8 cellular contexts compared by ENCODE assay signal in the genomic region with DNA sequence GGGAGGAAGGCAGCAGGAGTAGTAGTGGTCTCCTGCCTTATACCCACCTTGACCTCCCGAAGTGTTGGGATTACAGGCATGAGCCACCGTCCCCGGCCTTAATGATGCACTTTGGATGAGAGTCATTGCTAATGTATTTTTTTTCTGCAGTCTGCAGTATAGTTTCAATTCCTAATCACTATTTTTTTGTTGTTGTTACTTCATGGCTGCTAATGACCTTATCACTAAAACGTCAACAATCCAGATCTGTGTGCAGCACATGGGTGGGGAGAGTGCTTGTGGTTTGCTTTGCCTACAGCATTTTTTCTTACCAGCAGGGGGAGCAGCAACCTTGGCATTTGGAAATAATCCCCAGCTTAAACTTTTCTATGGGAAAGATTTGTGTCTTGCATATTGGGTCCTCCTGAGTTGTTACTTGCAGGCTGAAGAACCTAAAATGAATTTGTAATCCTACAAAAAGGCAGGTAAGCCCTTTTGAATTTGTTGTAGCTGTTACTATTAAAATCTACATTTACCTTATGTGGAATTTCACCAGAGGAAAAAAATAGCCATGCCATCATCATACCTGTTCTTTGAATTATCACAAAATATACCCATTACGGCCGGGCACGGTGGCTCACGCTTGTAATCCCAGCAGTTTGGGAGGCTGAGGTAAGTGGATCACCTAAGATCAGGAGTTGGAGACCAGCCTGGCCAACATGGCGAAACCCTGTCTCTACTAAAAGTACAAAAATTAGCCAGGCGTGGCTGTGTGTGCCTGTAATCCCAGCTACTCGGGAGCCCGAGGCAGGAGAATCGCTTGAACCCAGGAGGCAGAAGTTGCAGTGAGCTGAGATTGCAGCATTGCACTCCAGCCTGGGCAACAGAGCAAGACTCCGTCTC. TPM values are rescaled to one million over a fixed set of nuclear protein-coding genes. Genes with fewer than 3 reads are reported as not detected.
A peak's percentile ranks its signal among the peaks of the same experiment; 100 is the strongest.
DNase-seq lines count a peak whose midpoint lies in the region; ATAC-seq, FAIRE-seq and TF ChIP-seq lines count a peak whose summit lies in the region.

No MANE protein-coding gene starts in this region.

- H3K4me3 ChIP-seq in GM12878, result no peak overlapping the region

- no peak overlapping the region for H3K4me2 ChIP-seq in H9 (ENCODE audit: insufficient read depth, insufficient read length, low read length)
- H3K4me2 ChIP-seq in GM12878 (ENCODE audit: control insufficient read depth, insufficient read depth), result no peak overlapping the region

- no peak overlapping the region for H3K23ac ChIP-seq in H9 (ENCODE audit: insufficient read length, low read depth, low read length)

- no peaks in the 10 kb centered on the region; a peak in 1 of 4 replicates for H3K4me1 Mint-ChIP-seq in H9

- RAD21 ChIA-PET in GM12878 (lab: Charles Lee; ENCODE audit: unreplicated experiment), result interaction anchor here (0.9 to 4.7 kb wide), 26 partner anchors 19 to 594 kb away, joined by 3 to 159 read pairs (median 6); a partner anchor contains a TSS

- no CpG with 5 or more reads among the region's 14 CpGs for WGBS in H9 (ENCODE audit: extremely low coverage, insufficient read length, low lambda C conversion rate)
- WGBS in GM12878 (ENCODE audit: insufficient coverage, insufficient replicate concordance, low lambda C conversion rate, missing lambda C conversion rate), result 60% methylated on average over 14 of the region's 14 CpGs

- in situ Hi-C loops in GM12878 (cut with MboI), result loop anchor here (5.0 kb wide), 2 partner anchors 103 to 163 kb away; no protein-coding TSS in a partner anchor

- H3K56ac ChIP-seq in H9 (ENCODE audit: insufficient read length, low read depth, low read length), result no peak overlapping the region

- H3K9me3 Mint-ChIP-seq in H9, result no peaks in the 10 kb centered on the region; a peak in 1 of 5 replicates

- H3K4ac ChIP-seq in H9 (ENCODE audit: low read depth, low read length), result no peak overlapping the region

- no peaks in the 10 kb centered on the region for H3K9me3 ChIP-seq in H9 (ENCODE audit: control insufficient read depth, low read depth, low read length)
- no peaks in the 10 kb centered on the region for H3K9me3 ChIP-seq in GM12878 (replicated peaks; ENCODE audit: control insufficient read depth, insufficient read depth, low read length)

- H3K14ac ChIP-seq in H9 (ENCODE audit: insufficient read depth, low read length), result no peak overlapping the region

- no peak overlapping the region for H3K27ac ChIP-seq in H9 (ENCODE audit: insufficient read length, low read depth, low read length)
- no peak overlapping the region for H3K27ac ChIP-seq in GM12878 (ENCODE audit: control insufficient read depth, insufficient read depth)

- H2BK20ac ChIP-seq in H9 (ENCODE audit: low read depth, low read length, poor library complexity, severe bottlenecking), result no peak overlapping the region

- H4K91ac ChIP-seq in H9 (ENCODE audit: insufficient read length, low read depth, low read length), result no peak overlapping the region

- no peaks in the 10 kb centered on the region for H3K36me3 ChIP-seq in GM12878 (ENCODE audit: control insufficient read depth in 2 of 2, insufficient read depth in 2 of 2, low read length in 1 of 2)

- peak; percentile 92 for ATAC-seq in GM12878

- FAIRE-seq in TTC549 (lab: Jason Lieb, UNC) (peak; percentile 52), GM12878 (lab: Jason Lieb, UNC) (peak; percentile 88)

- H4K20me1 ChIP-seq in H9 (ENCODE audit: control insufficient read depth, insufficient read depth, insufficient read length), result no peaks in the 10 kb centered on the region
- no peaks in the 10 kb centered on the region for H4K20me1 ChIP-seq in GM12878 (ENCODE audit: control insufficient read depth, insufficient read depth)

- intact Hi-C loops in GM12878 (cut with micrococcal nuclease; ENCODE audit: unreplicated experiment), result loop anchor here (1.0 to 10.0 kb wide), 6 partner anchors 68 to 596 kb away; a partner anchor contains a TSS

- no peak for TF ChIP-seq EP300 in GM12878 (IDR thresholded peaks at IDR 0.05; ENCODE audit: borderline replicate concordance in 1 of 2, control insufficient read depth in 1 of 2, low read depth in 2 of 2, low read length in 2 of 2)

- CTCF ChIA-PET in GM12878 (lab: Yijun Ruan, JAX), result interaction anchor here (0.6 to 11.1 kb wide), 42 partner anchors 9 to 521 kb away, joined by 3 to 244 read pairs (median 4); a partner anchor contains a TSS

- H2BK120ac ChIP-seq in H9 (ENCODE audit: low read depth, low read length, poor library complexity, severe bottlenecking), result no peak overlapping the region

- H3T11ph ChIP-seq in H9 (ENCODE audit: low read length), result no peak overlapping the region

- H3K4me3 Mint-ChIP-seq in H9, result no peak overlapping the region

- no peaks in the 10 kb centered on the region for H3K79me1 ChIP-seq in H9 (ENCODE audit: insufficient read depth, low read depth, low read length, poor library complexity, severe bottlenecking)

- no peak overlapping the region for H2BK12ac ChIP-seq in H9 (ENCODE audit: insufficient read length, low read depth, low read length)

- no peak overlapping the region for H4K8ac ChIP-seq in H9 (replicated peaks; ENCODE audit: insufficient read length, low read depth, low read length)

- H3K79me2 ChIP-seq in H9 (ENCODE audit: insufficient read depth, low read length) (no peaks in the 10 kb centered on the region), GM12878 (ENCODE audit: control insufficient read depth, insufficient read depth, low read length) (no peaks in the 10 kb centered on the region)

- no peak overlapping the region for H2BK5ac ChIP-seq in H9 (ENCODE audit: insufficient read length, low read length)

- no TSS peak for BruUV-seq in GM12878 (replicated peaks; lab: Mats Ljungman, UMichigan)

- no peaks in the 10 kb centered on the region for H3K23me2 ChIP-seq in H9 (ENCODE audit: insufficient read length, low read depth, low read length, poor library complexity, severe bottlenecking)

- no peaks in the 10 kb centered on the region for H3K27me3 Mint-ChIP-seq in H9 (ENCODE audit: low read depth)

- H2AK5ac ChIP-seq in H9 (ENCODE audit: insufficient read length, low read length), result no peak overlapping the region

- POLR2A ChIA-PET in GM12878 (lab: Charles Lee), result interaction anchor here (0.6 to 1.6 kb wide), 8 partner anchors 17 to 350 kb away, joined by 3 to 10 read pairs (median 3); a partner anchor contains a TSS

- DNase-seq in GM04503 (ENCODE audit: low read depth) (peak; percentile 6), H9 (peak; percentile 64), NCI-H1105 (lab: John Stamatoyannopoulos, UW) (peak; percentile 27), GM12878 (ENCODE audit: low read depth, low spot score) (peak; percentile 40), iPS-NIHi11 (ENCODE audit: low spot score) (peak; percentile 72), GOT3 (lab: John Stamatoyannopoulos, UW) (no peak)
- DNase-seq in stimulated activated CD4-positive, alpha-beta T cell treated with anti-CD3 and anti-CD28 coated beads, Interleukin-1b, Interleukin-23, amount 100 ng/mL, for 1 hour (ENCODE audit: low read depth in 2 of 2), result peak; percentile 63

- TF ChIP-seq CTCF in H9 (conservative IDR thresholded peaks at IDR 0.05) (peak; percentile 91), GM12878 (IDR thresholded peaks at IDR 0.05 in 2 of 3, conservative IDR thresholded peaks at IDR 0.05 in 1 of 3; ENCODE audit: control insufficient read depth in 2 of 3, extremely low read depth in 1 of 3, insufficient read depth in 1 of 3, low read depth in 3 of 3, low read length in 3 of 3) (peak; percentile 73 to 91 (median 90))

- H2AFZ ChIP-seq in H9 (ENCODE audit: low read length) (no peak overlapping the region), GM12878 (ENCODE audit: control insufficient read depth, low read depth, low read length) (no peak overlapping the region)

- H3K27me3 ChIP-seq in H9 (ENCODE audit: insufficient read depth, low read length), result no peaks in the 10 kb centered on the region
- H3K27me3 ChIP-seq in GM12878 (replicated peaks in 1 of 2; ENCODE audit: control insufficient read depth in 2 of 2, insufficient read depth in 2 of 2, low read length in 1 of 2), result no peaks in the 10 kb centered on the region

- no peaks in the 10 kb centered on the region for H3K4me1 ChIP-seq in H9 (ENCODE audit: insufficient read depth, low read length)
- H3K4me1 ChIP-seq in GM12878 (ENCODE audit: control insufficient read depth, insufficient read depth, low read length), result no peaks in the 10 kb centered on the region

- TF ChIP-seq POLR2A in GM12878 (IDR thresholded peaks at IDR 0.05; ENCODE audit: low read depth, low read length), result no peak

- H3K18ac ChIP-seq in H9 (ENCODE audit: insufficient read length, low read depth, low read length), result no peak overlapping the region

- no peak overlapping the region for H2BK15ac ChIP-seq in H9 (ENCODE audit: low read depth, low read length)

- no peak overlapping the region for H4K5ac ChIP-seq in H9 (ENCODE audit: insufficient read length, low read depth, low read length)

- SMC1A ChIA-PET in GM12878 (lab: Charles Lee; ENCODE audit: uncharacterized antibody, unreplicated experiment), result interaction anchor here (0.7 to 4.4 kb wide), 47 partner anchors 9 to 570 kb away, joined by 3 to 138 read pairs (median 5); a partner anchor contains a TSS

- H3K9ac ChIP-seq in H9 (ENCODE audit: extremely low read depth, insufficient read length, low read length) (no peak overlapping the region), GM12878 (ENCODE audit: control insufficient read depth, insufficient read depth, low read length) (no peak overlapping the region)

- peak; percentile 99 for TF ChIP-seq RAD21 in GM12878 (IDR thresholded peaks at IDR 0.05; ENCODE audit: insufficient read depth, low read depth, low read length)

- H3K27ac Mint-ChIP-seq in H9, result no peak overlapping the region

- no peaks in the 10 kb centered on the region for H3K36me3 Mint-ChIP-seq in H9 (ENCODE audit: insufficient read depth in 1 of 3, low read depth in 3 of 3)

RNA-seq across cellular contexts. Expression of a gene that starts 6.3 kb away (rescaled TPM):
- total RNA-seq in H9 (2021) (10.7 and 10.8 TPM in 2 replicates), GM12878 (2014; rRNA removed) (9.3 and 11.7 TPM in 2 replicates), GM12878 (2014; rRNA removed; fragmentation: Illumina TruSeq; extraction: Trizol) (15.8 and 20.7 TPM in 2 replicates), GM12878 (2021) (11.0 and 12.3 TPM in 2 replicates)
- total RNA-seq in GM12878 (2013; cell fraction: nucleolus; rRNA removed), result 20.0 and 22.5 TPM in 2 replicates
- polyA plus RNA-seq in GM12878 (2011; ENCODE audit: low read depth), result 7.3 TPM
- polyA plus RNA-seq in GM12878 (2011; rRNA removed) (22.6 and 36.0 TPM in 2 replicates), GM12878 (2014; fragmentation: Illumina TruSeq; extraction: Trizol) (22.7 and 28.8 TPM in 2 replicates), GM12878 (2014; fragmentation: Nextera tagmentation; extraction: Ambion mirVana) (10 to 100 TPM; 42.6 to 47.7 TPM), GM12878 (2014; rRNA removed) (11.3 and 18.1 TPM in 2 replicates), GM12878 (2016; fragmentation: Nextera tagmentation; extraction: Ambion mirVana) (10 to 100 TPM; 30.2 to 35.1 TPM)
- polyA plus RNA-seq in GM12878 (2011; cell fraction: cytosol; rRNA removed), result 6.9 and 9.2 TPM in 2 replicates
- polyA plus RNA-seq in GM12878 (2011; cell fraction: nucleus; rRNA removed), result 8.2 and 9.0 TPM in 2 replicates
- polyA plus RNA-seq in GM12878 (2012), result 13.4 and 15.7 TPM in 2 replicates
- polyA minus RNA-seq in GM12878 (2011; rRNA and poly(A)+ RNA removed), result 7.9 and 11.0 TPM in 2 replicates
- 4.1 and 4.7 TPM in 2 replicates for polyA minus RNA-seq in GM12878 (2011; cell fraction: cytosol; rRNA and poly(A)+ RNA removed)
- polyA minus RNA-seq in GM12878 (2011; cell fraction: nucleus; rRNA and poly(A)+ RNA removed), result 5.6 and 6.8 TPM in 2 replicates

RNA-seq across cellular contexts. Expression of a gene that starts 17.1 kb away (rescaled TPM):
- total RNA-seq in H9 (2021), result not detected in 2 replicates
- not detected in 2 replicates for total RNA-seq in GM12878 (2013; cell fraction: nucleolus; rRNA removed)
- not detected in 2 replicates for total RNA-seq in GM12878 (2014; rRNA removed)
- not detected in 2 replicates for total RNA-seq in GM12878 (2014; rRNA removed; fragmentation: Illumina TruSeq; extraction: Trizol)
- not detected in 2 replicates for total RNA-seq in GM12878 (2021)
- not detected for polyA plus RNA-seq in GM12878 (2011; ENCODE audit: low read depth)
- polyA plus RNA-seq in GM12878 (2011; rRNA removed), result not detected in 2 replicates
- not detected in 2 replicates for polyA plus RNA-seq in GM12878 (2011; cell fraction: cytosol; rRNA removed)
- not detected in 2 replicates for polyA plus RNA-seq in GM12878 (2011; cell fraction: nucleus; rRNA removed)
- not detected in 2 replicates for polyA plus RNA-seq in GM12878 (2012)
- polyA plus RNA-seq in GM12878 (2014; fragmentation: Illumina TruSeq; extraction: Trizol), result not detected in 2 replicates
- polyA plus RNA-seq in GM12878 (2014; fragmentation: Nextera tagmentation; extraction: Ambion mirVana), result not detected
- not detected in 2 replicates for polyA plus RNA-seq in GM12878 (2014; rRNA removed)
- polyA plus RNA-seq in GM12878 (2016; fragmentation: Nextera tagmentation; extraction: Ambion mirVana), result under 1 TPM in 1 of 2 experiments, not detected in 1; 0.15 TPM
- not detected in 2 replicates for polyA minus RNA-seq in GM12878 (2011; rRNA and poly(A)+ RNA removed)
- polyA minus RNA-seq in GM12878 (2011; cell fraction: cytosol; rRNA and poly(A)+ RNA removed), result not detected in 2 replicates
- polyA minus RNA-seq in GM12878 (2011; cell fraction: nucleus; rRNA and poly(A)+ RNA removed), result not detected in 2 replicates

RNA-seq across cellular contexts. Expression of a gene that starts 31.7 kb away (rescaled TPM):
- 0.22 TPM in 2 replicates for total RNA-seq in H9 (2021)
- total RNA-seq in GM12878 (2013; cell fraction: nucleolus; rRNA removed), result 0.73 and 0.78 TPM in 2 replicates
- total RNA-seq in GM12878 (2014; rRNA removed), result 1.1 and 2.4 TPM in 2 replicates
- 1.7 and 2.3 TPM in 2 replicates for total RNA-seq in GM12878 (2014; rRNA removed; fragmentation: Illumina TruSeq; extraction: Trizol)
- total RNA-seq in GM12878 (2021), result 0.80 and 1.4 TPM in 2 replicates
- 0.08 TPM for polyA plus RNA-seq in GM12878 (2011; ENCODE audit: low read depth)
- polyA plus RNA-seq in GM12878 (2011; rRNA removed), result 0.05 and 0.17 TPM in 2 replicates
- 0.07 TPM in 2 replicates for polyA plus RNA-seq in GM12878 (2011; cell fraction: cytosol; rRNA removed)
- polyA plus RNA-seq in GM12878 (2011; cell fraction: nucleus; rRNA removed), result 0.12 and 0.13 TPM in 2 replicates
- polyA plus RNA-seq in GM12878 (2012), result 0.19 and 0.52 TPM in 2 replicates
- polyA plus RNA-seq in GM12878 (2014; fragmentation: Illumina TruSeq; extraction: Trizol), result 1.4 and 1.5 TPM in 2 replicates
- under 1 TPM; 0.60 to 0.66 TPM for polyA plus RNA-seq in GM12878 (2014; fragmentation: Nextera tagmentation; extraction: Ambion mirVana)
- polyA plus RNA-seq in GM12878 (2014; rRNA removed), result 0.57 and 0.91 TPM in 2 replicates
- polyA plus RNA-seq in GM12878 (2016; fragmentation: Nextera tagmentation; extraction: Ambion mirVana), result under 1 TPM; 0.17 to 0.73 TPM
- polyA minus RNA-seq in GM12878 (2011; rRNA and poly(A)+ RNA removed), result 0.22 and 0.31 TPM in 2 replicates
- polyA minus RNA-seq in GM12878 (2011; cell fraction: cytosol; rRNA and poly(A)+ RNA removed), result not detected in 2 replicates
- 0.12 and 0.48 TPM in 2 replicates for polyA minus RNA-seq in GM12878 (2011; cell fraction: nucleus; rRNA and poly(A)+ RNA removed)

RNA-seq across cellular contexts. Expression of a gene that starts 40.1 kb away (rescaled TPM):
- total RNA-seq in H9 (2021), result not detected in 2 replicates
- total RNA-seq in GM12878 (2013; cell fraction: nucleolus; rRNA removed), result 50.4 and 51.9 TPM in 2 replicates
- total RNA-seq in GM12878 (2014; rRNA removed), result 6.6 and 9.0 TPM in 2 replicates
- 7.2 and 7.6 TPM in 2 replicates for total RNA-seq in GM12878 (2014; rRNA removed; fragmentation: Illumina TruSeq; extraction: Trizol)
- 5.2 and 6.5 TPM in 2 replicates for total RNA-seq in GM12878 (2021)
- 3.8 TPM for polyA plus RNA-seq in GM12878 (2011; ENCODE audit: low read depth)
- polyA plus RNA-seq in GM12878 (2011; rRNA removed), result 5.2 and 5.4 TPM in 2 replicates
- 3.4 and 4.6 TPM in 2 replicates for polyA plus RNA-seq in GM12878 (2011; cell fraction: cytosol; rRNA removed)
- 2.4 and 2.5 TPM in 2 replicates for polyA plus RNA-seq in GM12878 (2011; cell fraction: nucleus; rRNA removed)
- 3.9 and 8.2 TPM in 2 replicates for polyA plus RNA-seq in GM12878 (2012)
- polyA plus RNA-seq in GM12878 (2014; fragmentation: Illumina TruSeq; extraction: Trizol), result 7.3 and 7.6 TPM in 2 replicates
- polyA plus RNA-seq in GM12878 (2014; fragmentation: Nextera tagmentation; extraction: Ambion mirVana), result 1 to 10 TPM; 7.2 to 7.5 TPM
- polyA plus RNA-seq in GM12878 (2014; rRNA removed), result 6.0 and 7.4 TPM in 2 replicates
- polyA plus RNA-seq in GM12878 (2016; fragmentation: Nextera tagmentation; extraction: Ambion mirVana), result 1 to 10 TPM; 5.5 to 6.0 TPM
- 7.3 and 8.2 TPM in 2 replicates for polyA minus RNA-seq in GM12878 (2011; rRNA and poly(A)+ RNA removed)
- 1.5 and 4.5 TPM in 2 replicates for polyA minus RNA-seq in GM12878 (2011; cell fraction: cytosol; rRNA and poly(A)+ RNA removed)
- 4.8 and 6.6 TPM in 2 replicates for polyA minus RNA-seq in GM12878 (2011; cell fraction: nucleus; rRNA and poly(A)+ RNA removed)
